ENCODE assay signal across 11 cellular contexts in the genomic region with DNA sequence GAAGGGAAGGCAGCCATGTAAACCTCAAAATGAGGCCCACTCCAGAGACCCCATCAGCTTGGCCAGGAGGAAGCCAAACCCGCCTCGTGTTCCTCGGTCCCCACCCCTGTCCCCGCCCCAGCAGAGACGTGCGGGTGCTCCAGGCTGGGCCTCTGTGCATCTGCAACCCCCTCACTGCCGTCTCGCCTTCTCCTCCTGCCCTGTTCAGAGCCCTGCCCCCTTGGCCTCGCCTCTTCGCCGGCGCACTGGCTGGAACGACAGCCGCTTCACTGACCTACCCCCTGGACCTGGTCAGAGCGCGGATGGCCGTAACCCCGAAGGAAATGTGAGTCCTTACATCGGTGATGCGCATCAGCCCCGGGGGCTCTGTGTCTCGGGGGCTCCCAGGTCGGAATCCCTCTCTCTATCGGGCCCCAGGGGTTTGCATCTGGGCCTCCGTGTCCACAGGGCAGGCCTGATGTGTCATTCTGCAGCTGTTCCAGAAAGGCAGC. TPM values are rescaled to one million over a fixed set of nuclear protein-coding genes. Genes with fewer than 3 reads are reported as not detected.
DNase-seq lines count a peak whose midpoint lies in the region; ATAC-seq and TF ChIP-seq lines count a peak whose summit lies in the region.
"Had no signal": no experiment of that assay in that cellular context is flagged by ENCODE, and none has a peak within 500 bp of the region (broad histone marks: within the 10 kb centered on the region; RNA-seq: fewer than 3 reads in every experiment).

No MANE protein-coding gene starts in this region.

- no peaks in the 10 kb centered on the region for H3K79me2 ChIP-seq in ACC112 (ENCODE audit: control insufficient read depth, insufficient read depth, low read length, unreplicated experiment)

- H3K36me3 ChIP-seq in ACC112 (ENCODE audit: insufficient read depth, low read length) (no peaks in the 10 kb centered on the region), SJCRH30 (no peaks in the 10 kb centered on the region), mucosa of stomach (ENCODE audit: control insufficient read depth, insufficient read depth, low read length) (no peaks in the 10 kb centered on the region)

- peaks cover 12% of the 10 kb centered on the region for H3K4me1 ChIP-seq in ACC112 (ENCODE audit: control insufficient read depth, insufficient read depth, low read length, unreplicated experiment)
- H3K4me1 ChIP-seq in SJCRH30: peaks cover 4% of the 10 kb centered on the region; the same call in 1 of the 2 replicates
- peaks cover 20% of the 10 kb centered on the region for H3K4me1 ChIP-seq in mucosa of stomach (ENCODE audit: control insufficient read depth, insufficient read depth, low read length)

- H3K27me3 ChIP-seq in ACC112 (ENCODE audit: insufficient read depth, low read length): no peaks in the 10 kb centered on the region
- no peaks in the 10 kb centered on the region for H3K27me3 ChIP-seq in SJCRH30
- peaks cover 9% of the 10 kb centered on the region for H3K27me3 ChIP-seq in mucosa of stomach (ENCODE audit: control insufficient read depth, insufficient read depth, low read length)

- no peak for TF ChIP-seq CTCF in fibroblast of mammary gland (conservative IDR thresholded peaks at IDR 0.05; ENCODE audit: control insufficient read depth, insufficient read depth, low read depth, low read length)

- H3K9me3 ChIP-seq in SJCRH30 (replicated peaks): no peaks in the 10 kb centered on the region
- no peaks in the 10 kb centered on the region for H3K9me3 ChIP-seq in mucosa of stomach (ENCODE audit: control insufficient read depth, low read length)

- peak overlapping the region; percentile 79 for H3K4me3 ChIP-seq in ACC112 (ENCODE audit: low read depth, low read length)
- peak overlapping the region; percentile 64 for H3K4me3 ChIP-seq in SJCRH30
- H3K4me3 ChIP-seq in fibroblast of mammary gland (ENCODE audit: control insufficient read depth, low read depth, low read length): peak overlapping the region; percentile 52
- peak overlapping the region; percentile 8 for H3K4me3 ChIP-seq in mucosa of stomach (ENCODE audit: low read length)

- H3K9ac ChIP-seq in mucosa of stomach (ENCODE audit: low read length): peak overlapping the region; percentile 31

- in situ Hi-C loops in KBM-7 (cut with MboI; ENCODE audit: low pct_unique_long_range_greater_than_20kb, low sequenced_read_pairs): no loop called here

- H3K27ac ChIP-seq in ACC112 (ENCODE audit: low read depth, low read length): no peak overlapping the region
- H3K27ac ChIP-seq in SJCRH30: peak overlapping the region; percentile 78

- no peak for ATAC-seq in GM21619 (IDR thresholded peaks at IDR 0.05; ENCODE audit: unreplicated experiment)
- no peak for ATAC-seq in GM18517 (IDR thresholded peaks at IDR 0.05; ENCODE audit: unreplicated experiment)

- DNase-seq in SJCRH30: peak; percentile 84 to 86
- peak; percentile 26 for DNase-seq in fibroblast of mammary gland (ENCODE audit: low read depth)
- no peak for DNase-seq in KBM-7
- DNase-seq in NCI-H2029 (lab: John Stamatoyannopoulos, UW): no peak
- DNase-seq: activated CD8-positive, alpha-beta memory T cell treated with anti-CD3 and anti-CD28 coated beads, Interleukin-2, amount 50 U/mL, for 48 hours; AML-193; NCI-H1092 treated with DMSO at 0.1 percent for 48 hours had no signal

- H2AFZ ChIP-seq in ACC112 (ENCODE audit: low read length, unreplicated experiment): peak overlapping the region; percentile 86

RNA-seq across cellular contexts. Expression of gene TMEM161A, which starts 32.2 kb away (rescaled TPM):
- 23.3 and 23.4 TPM in 2 replicates for total RNA-seq in SJCRH30 (2014; rRNA removed; shearing (Covaris generic))

RNA-seq across cellular contexts. Expression of gene SLC25A42, which starts 42.3 kb away (rescaled TPM):
- total RNA-seq in SJCRH30 (2014; rRNA removed; shearing (Covaris generic)): 6.8 and 8.0 TPM in 2 replicates

Comparison
In these comparisons a context has a peak if more than half of its experiments do, and no peak if none do; other contexts are left out.
1. H3K4me3 ChIP-seq: peak in every context shown above with its lines; median percentile 79 in ACC112; 64 in SJCRH30; 52 in fibroblast of mammary gland; 8 in mucosa of stomach.
2. DNase-seq: peak in SJCRH30 (2 of 2) and fibroblast of mammary gland (single experiment); none in KBM-7 (single experiment) and NCI-H2029 (single experiment).